In genomic region chr4:168549145-168549544, GRCh38 we compare ENCODE assay signal across 19 cellular contexts. TPM values are rescaled to one million over a fixed set of nuclear protein-coding genes. Genes with fewer than 3 reads are reported as not detected.
A peak's percentile ranks its signal among the peaks of the same experiment; 100 is the strongest.
DNase-seq lines count a peak whose midpoint lies in the region; ATAC-seq and TF ChIP-seq lines count a peak whose summit lies in the region.
"Had no signal": no experiment of that assay in that cellular context is flagged by ENCODE, and none has a peak within 500 bp of the region (broad histone marks: within the 10 kb centered on the region; RNA-seq: fewer than 3 reads in every experiment).

No MANE protein-coding gene starts in this region.

- no peaks in the 10 kb centered on the region for H3K36me3 Mint-ChIP-seq in type B pancreatic cell

- H3K23ac ChIP-seq in mesenchymal stem cell (ENCODE audit: low read length in 2 of 2) = no peak overlapping the region

- intact Hi-C loops in upper lobe of right lung (cut with DNase I) = no loop called here

- H4K91ac ChIP-seq in mesenchymal stem cell (ENCODE audit: low read length) = no peak overlapping the region

- H3K27me3 ChIP-seq in adipocyte (replicated peaks; ENCODE audit: control insufficient read depth, insufficient read depth, low read length) (no peaks in the 10 kb centered on the region), mesenchymal stem cell (ENCODE audit: control insufficient read depth in 1 of 2, insufficient read depth in 1 of 2, low read length in 2 of 2) (no peaks in the 10 kb centered on the region), upper lobe of right lung (no peaks in the 10 kb centered on the region)
- H3K27me3 ChIP-seq: BLaER1 treated with 17β-estradiol and CSF1 and Interleukin-3, amounts not matched to agents 10 nM and 100 nM had no signal

- no peaks in the 10 kb centered on the region for H3K9me3 Mint-ChIP-seq in type B pancreatic cell

- H2BK15ac ChIP-seq in mesenchymal stem cell (ENCODE audit: low read depth, poor library complexity, severe bottlenecking) = no peak overlapping the region

- H3K27me3 Mint-ChIP-seq in type B pancreatic cell = no peaks in the 10 kb centered on the region

- ATAC-seq in upper lobe of right lung = no peak
- ATAC-seq in HG03520 (IDR thresholded peaks at IDR 0.05; ENCODE audit: unreplicated experiment) = no peak
- ATAC-seq: Right ventricle myocardium inferior had no signal

- TF ChIP-seq CTCF in type B pancreatic cell (conservative IDR thresholded peaks at IDR 0.05) (no peak), upper lobe of right lung (IDR thresholded peaks at IDR 0.05) (no peak)

- no peak overlapping the region for H3K4me3 ChIP-seq in adipocyte (ENCODE audit: low read length)
- no peak overlapping the region for H3K4me3 ChIP-seq in mesenchymal stem cell (ENCODE audit: insufficient read depth in 1 of 2, low read depth in 1 of 2, low read length in 2 of 2)
- no peak overlapping the region for H3K4me3 ChIP-seq in upper lobe of right lung
- H3K4me3 ChIP-seq: BLaER1 treated with 17β-estradiol and CSF1 and Interleukin-3, amounts not matched to agents 10 nM and 100 nM; PC-9 had no signal

- no peaks in the 10 kb centered on the region for H3K36me3 ChIP-seq in adipocyte (ENCODE audit: control insufficient read depth, insufficient read depth, low read length, severe bottlenecking)
- H3K36me3 ChIP-seq in mesenchymal stem cell (ENCODE audit: control insufficient read depth in 1 of 2, insufficient read depth in 2 of 2, low read depth in 1 of 2, low read length in 2 of 2) = no peaks in the 10 kb centered on the region
- no peaks in the 10 kb centered on the region for H3K36me3 ChIP-seq in upper lobe of right lung
- H3K36me3 ChIP-seq: BLaER1 treated with 17β-estradiol and CSF1 and Interleukin-3, amounts not matched to agents 10 nM and 100 nM had no signal

- H2AK5ac ChIP-seq in mesenchymal stem cell (ENCODE audit: low read length, severe bottlenecking) = no peak overlapping the region

- no peak overlapping the region for H3K18ac ChIP-seq in mesenchymal stem cell (ENCODE audit: low read depth in 1 of 2, low read length in 2 of 2)

- no peak overlapping the region for H3K4ac ChIP-seq in mesenchymal stem cell (ENCODE audit: low read depth in 1 of 2, low read length in 2 of 2)

- H3K4me3 Mint-ChIP-seq in type B pancreatic cell = no peak overlapping the region

- no peaks in the 10 kb centered on the region for H3K79me1 ChIP-seq in mesenchymal stem cell (replicated peaks; ENCODE audit: low read length, poor library complexity, severe bottlenecking)

- no peak overlapping the region for H4K8ac ChIP-seq in mesenchymal stem cell (ENCODE audit: low read length)

- no peak overlapping the region for H3K4me2 ChIP-seq in mesenchymal stem cell (ENCODE audit: low read length, poor library complexity, severe bottlenecking)
- H3K4me2 ChIP-seq: BLaER1 treated with 17β-estradiol and CSF1 and Interleukin-3, amounts not matched to agents 10 nM and 100 nM; PC-9 had no signal

- H2AFZ ChIP-seq in mesenchymal stem cell (ENCODE audit: low read depth, low read length) = no peak overlapping the region

- no peak overlapping the region for H3K9ac ChIP-seq in adipocyte (ENCODE audit: low read length)
- H3K9ac ChIP-seq in mesenchymal stem cell (ENCODE audit: low read length) = peak overlapping the region; percentile 80
- H3K9ac ChIP-seq: BLaER1 treated with 17β-estradiol and CSF1 and Interleukin-3, amounts not matched to agents 10 nM and 100 nM had no signal

- WGBS in mesenchymal stem cell = 100% methylated on average over 2 of the region's 4 CpGs

- H3K14ac ChIP-seq in mesenchymal stem cell (ENCODE audit: low read length in 2 of 2) = no peak overlapping the region

- H3K4me1 ChIP-seq in adipocyte (ENCODE audit: control insufficient read depth, insufficient read depth, low read length) = peaks cover 32% of the 10 kb centered on the region
- no peaks in the 10 kb centered on the region for H3K4me1 ChIP-seq in mesenchymal stem cell (ENCODE audit: control insufficient read depth, insufficient read depth, low read depth, low read length)
- H3K4me1 ChIP-seq in upper lobe of right lung = no peaks in the 10 kb centered on the region
- H3K4me1 ChIP-seq: BLaER1 treated with 17β-estradiol and CSF1 and Interleukin-3, amounts not matched to agents 10 nM and 100 nM had no signal

- no peak overlapping the region for H2BK12ac ChIP-seq in mesenchymal stem cell (ENCODE audit: low read length in 2 of 2)

- peaks cover 49% of the 10 kb centered on the region for H3K4me1 Mint-ChIP-seq in type B pancreatic cell (ENCODE audit: unreplicated experiment)

- no peak overlapping the region for H2BK5ac ChIP-seq in mesenchymal stem cell (ENCODE audit: low read depth, low read length, poor library complexity, severe bottlenecking)

- peak overlapping the region; percentile 29 for H3K27ac Mint-ChIP-seq in type B pancreatic cell

- H3K9me3 ChIP-seq in adipocyte (ENCODE audit: control insufficient read depth, low read length) (no peaks in the 10 kb centered on the region), mesenchymal stem cell (ENCODE audit: control insufficient read depth, low read length) (no peaks in the 10 kb centered on the region), upper lobe of right lung (no peaks in the 10 kb centered on the region)
- H3K9me3 ChIP-seq: BLaER1 treated with 17β-estradiol and CSF1 and Interleukin-3, amounts not matched to agents 10 nM and 100 nM had no signal

- H2BK120ac ChIP-seq in mesenchymal stem cell (ENCODE audit: low read depth, low read length) = no peak overlapping the region

- H3K27ac ChIP-seq in mesenchymal stem cell (ENCODE audit: low read length, poor library complexity, severe bottlenecking) (no peak overlapping the region), upper lobe of right lung (no peak overlapping the region)
- H3K27ac ChIP-seq: BLaER1 treated with 17β-estradiol and CSF1 and Interleukin-3, amounts not matched to agents 10 nM and 100 nM; PC-9 had no signal

- DNase-seq in NCI-H2171 (lab: John Stamatoyannopoulos, UW) = peak; percentile 11
- peak; percentile 41 for DNase-seq in adipocyte (ENCODE audit: low read depth)
- no peak for DNase-seq in mesenchymal stem cell
- DNase-seq in type B pancreatic cell (ENCODE audit: extremely low spot score, unreplicated experiment) = no peak
- no peak for DNase-seq in activated gamma-delta T cell (lab: John Stamatoyannopoulos, UW)
- DNase-seq in mesenteric fat pad (ENCODE audit: low spot score) = no peak
- DNase-seq in upper lobe of right lung = no peak
- DNase-seq: DMS153, EL, HCEC 1CT, MV-4-11, NCI-H1417 treated with DMSO at 0.1 percent for 48 hours, NCI-H2081 treated with DMSO at 0.1 percent for 48 hours, NCI-H345, PC-9, SW 1271 had no signal

RNA-seq across cellular contexts. Expression of gene PALLD, which starts 52.3 kb away (rescaled TPM):
- polyA plus RNA-seq in mesenchymal stem cell (2013, experiment 1 of 2) = 109 TPM
- 108 TPM for polyA plus RNA-seq in mesenchymal stem cell (2013, experiment 2 of 2)
- total RNA-seq in type B pancreatic cell (ENCODE audit: low replicate concordance) = 38.3 and 93.5 TPM in 2 replicates
- 87.9 TPM for total RNA-seq in mesenteric fat pad
- total RNA-seq in upper lobe of right lung = 179 TPM

Comparison
In these comparisons a context has a peak if more than half of its experiments do, and no peak if none do; other contexts are left out.
1. DNase-seq: peak in NCI-H2171 (single experiment) and adipocyte (single experiment); none in mesenchymal stem cell (single experiment), type B pancreatic cell (single experiment), activated gamma-delta T cell (single experiment), mesenteric fat pad (single experiment) and upper lobe of right lung (single experiment).